ENCODE assay signal across 16 cellular contexts in the genomic region with DNA sequence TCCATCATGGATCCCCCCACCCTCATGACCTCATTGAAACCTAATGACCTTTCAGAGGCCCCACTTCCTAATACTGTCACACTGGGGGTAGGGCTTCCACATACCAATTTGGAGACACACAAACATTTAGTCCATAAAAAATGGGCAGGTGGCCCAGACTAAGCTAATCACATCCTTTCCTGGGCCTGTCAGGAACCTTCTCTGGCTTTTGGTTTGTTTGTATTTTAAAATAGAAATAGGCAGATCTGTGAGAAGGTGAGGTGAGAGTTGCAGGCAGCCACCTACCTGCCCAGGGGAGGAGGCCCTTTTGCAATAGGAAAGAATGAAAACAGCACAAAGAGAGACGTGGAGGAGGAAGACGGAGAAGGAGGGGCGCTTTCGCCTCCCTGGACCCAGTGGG.
A peak's percentile ranks its signal among the peaks of the same experiment; 100 is the strongest.
DNase-seq lines count a peak whose midpoint lies in the region; ATAC-seq and TF ChIP-seq lines count a peak whose summit lies in the region.
"Had no signal": no experiment of that assay in that cellular context is flagged by ENCODE, and none has a peak within 500 bp of the region (broad histone marks: within the 10 kb centered on the region; RNA-seq: fewer than 3 reads in every experiment).

No MANE protein-coding gene starts in this region.

- no TSS peak for BruUV-seq in PC-3 (replicated peaks; lab: Mats Ljungman, UMichigan)

- H3K9me2 ChIP-seq in PC-3 (replicated peaks; ENCODE audit: low read length) = no peaks in the 10 kb centered on the region
- H3K9me2 ChIP-seq in SK-N-SH = no peaks in the 10 kb centered on the region

- H3K36me3 ChIP-seq in PC-3 (ENCODE audit: low read depth, low read length) = no peaks in the 10 kb centered on the region
- H3K36me3 ChIP-seq in gastrocnemius medialis = no peaks in the 10 kb centered on the region
- no peaks in the 10 kb centered on the region for H3K36me3 ChIP-seq in SK-N-SH (replicated peaks in 1 of 2; ENCODE audit: control insufficient read depth in 1 of 2, insufficient read depth in 2 of 2, low read length in 1 of 2)
- H3K36me3 ChIP-seq: gastroesophageal sphincter, ovary, tibial nerve had no signal

- ATAC-seq in PC-3 = peak; percentile 66
- peak in 1 of 2 donors; percentile 3 for ATAC-seq in gastrocnemius medialis
- ATAC-seq in HG03095 (IDR thresholded peaks at IDR 0.05; ENCODE audit: unreplicated experiment) = no peak
- ATAC-seq: K562; naive thymus-derived CD4-positive, alpha-beta T cell had no signal

- TF ChIP-seq EP300 in SK-N-SH (IDR thresholded peaks at IDR 0.05; ENCODE audit: borderline replicate concordance in 1 of 2, low read depth in 1 of 2, low read length in 1 of 2) = no peak

- no peak for TF ChIP-seq POLR2A in gastrocnemius medialis (IDR thresholded peaks at IDR 0.05)

- H3K27ac ChIP-seq in PC-3 (ENCODE audit: low read length) (0 out of 2 replicates have a peak overlapping the region, but pooled peaks have one; percentile 5), gastrocnemius medialis (peak overlapping the region; percentile 78 to 86 (median 84)), SK-N-SH (ENCODE audit: low read depth in 2 of 2, low read length in 1 of 2) (peak overlapping the region in 1 of 2 experiments; percentile 81; a peak in 2 of 4 replicates)
- H3K27ac ChIP-seq: gastroesophageal sphincter, ovary, tibial nerve had no signal

- POLR2A ChIA-PET in PC-3 (lab: Charles Lee; ENCODE audit: unreplicated experiment) (interaction anchor here (0.6 kb wide), 1 partner anchor 60 kb away, joined by 8 read pairs; no protein-coding TSS in a partner anchor), SK-N-SH (lab: Yijun Ruan, JAX) (interaction anchor here (0.8 to 1.8 kb wide), 3 partner anchors 14 to 186 kb away, joined by 3 to 9 read pairs (median 3); no protein-coding TSS in a partner anchor)

- H2AFZ ChIP-seq in PC-3 (ENCODE audit: low read length) (no peak overlapping the region), SK-N-SH (ENCODE audit: low read depth) (no peak overlapping the region)

- H3K9me3 ChIP-seq in PC-3 (ENCODE audit: low read length) (no peaks in the 10 kb centered on the region), gastrocnemius medialis (no peaks in the 10 kb centered on the region), SK-N-SH (no peaks in the 10 kb centered on the region)
- H3K9me3 ChIP-seq: gastroesophageal sphincter, ovary, tibial nerve had no signal

- peak; percentile 8 for DNase-seq in EH (ENCODE audit: low read depth)
- peak; percentile 52 for DNase-seq in PC-3
- no peak for DNase-seq in glutamatergic neuron
- DNase-seq in gastrocnemius medialis = no peak
- DNase-seq in SK-N-SH = no peak
- no peak for DNase-seq in NCI-H2227 (lab: John Stamatoyannopoulos, UW; ENCODE audit: unreplicated experiment)
- no peak for DNase-seq in occipital lobe (lab: John Stamatoyannopoulos, UW)
- DNase-seq: activated naive CD4-positive, alpha-beta T cell treated with Interleukin-2 at 50 U/mL for 16 hours; activated T-cell treated with anti-CD3 and anti-CD28 coated beads, Interleukin-2, amount 50 U/mL, for 48 hours; naive thymus-derived CD4-positive, alpha-beta T cell; ovary; SHP77 treated with DMSO at 0.1 percent for 48 hours had no signal

- 85% methylated on average over 4 of the region's 4 CpGs for WGBS in SK-N-SH (ENCODE audit: low lambda C conversion rate)

- in situ Hi-C loops in gastrocnemius medialis (cut with MboI; ENCODE audit: low sequenced_read_pairs in 4 of 4) = no loop called here

- CTCF ChIA-PET in PC-3 (lab: Charles Lee) = interaction anchor here (0.5 kb wide), 1 partner anchor 280 kb away, joined by 3 read pairs; no protein-coding TSS in a partner anchor
- CTCF ChIA-PET in SK-N-SH (lab: Yijun Ruan, JAX) = interaction anchor here (0.9 to 2.3 kb wide), 5 partner anchors 13 to 266 kb away, joined by 3 to 9 read pairs (median 4); no protein-coding TSS in a partner anchor

- no peak overlapping the region for H3K4me3 ChIP-seq in PC-3 (ENCODE audit: low read length)
- no peak overlapping the region for H3K4me3 ChIP-seq in gastrocnemius medialis
- no peak overlapping the region for H3K4me3 ChIP-seq in SK-N-SH (ENCODE audit: low read depth in 2 of 2, low read length in 1 of 2)
- H3K4me3 ChIP-seq: gastroesophageal sphincter, K562, ovary, tibial nerve had no signal

- H3K36me3 Mint-ChIP-seq in glutamatergic neuron (ENCODE audit: unreplicated experiment) = no peaks in the 10 kb centered on the region
- H3K36me3 Mint-ChIP-seq: naive thymus-derived CD4-positive, alpha-beta T cell had no signal

- no peaks in the 10 kb centered on the region for H4K20me1 ChIP-seq in PC-3 (ENCODE audit: low read length)
- no peaks in the 10 kb centered on the region for H4K20me1 ChIP-seq in SK-N-SH (ENCODE audit: insufficient read depth)

- peak overlapping the region; percentile 70 for H3K27ac Mint-ChIP-seq in glutamatergic neuron (ENCODE audit: unreplicated experiment)
- H3K27ac Mint-ChIP-seq: naive thymus-derived CD4-positive, alpha-beta T cell had no signal

- TF ChIP-seq RAD21 in SK-N-SH (IDR thresholded peaks at IDR 0.05; ENCODE audit: low read length) = no peak

- intact Hi-C loops in PC-3 (cut with micrococcal nuclease) (no loop called here), gastrocnemius medialis (cut with DNase I; ENCODE audit: low total_unique reads) (loop anchor here (1.0 to 5.0 kb wide), 4 partner anchors 34 to 89 kb away; a partner anchor contains a TSS)

- no peaks in the 10 kb centered on the region for H3K27me3 ChIP-seq in PC-3 (ENCODE audit: low read length)
- H3K27me3 ChIP-seq in gastrocnemius medialis = no peaks in the 10 kb centered on the region
- no peaks in the 10 kb centered on the region for H3K27me3 ChIP-seq in SK-N-SH (ENCODE audit: insufficient read depth)
- H3K27me3 ChIP-seq: ovary, tibial nerve had no signal

- peaks cover 39% of the 10 kb centered on the region for H3K4me1 Mint-ChIP-seq in glutamatergic neuron (ENCODE audit: low read depth, unreplicated experiment)

- H3K27me3 Mint-ChIP-seq in glutamatergic neuron (ENCODE audit: unreplicated experiment) = peaks cover 5% of the 10 kb centered on the region

- H3K4me1 ChIP-seq in PC-3 (ENCODE audit: insufficient read depth, low read length) (peaks cover 16% of the 10 kb centered on the region), gastrocnemius medialis (peaks cover 16 to 19% of the 10 kb centered on the region in 2 donors), SK-N-SH (ENCODE audit: control insufficient read depth in 1 of 2, insufficient read depth in 2 of 2, low read depth in 1 of 2, low read length in 1 of 2) (peaks cover 0 to 38% of the 10 kb centered on the region in 2 experiments; a peak in 1 of 4 replicates)
- H3K4me1 ChIP-seq: tibial nerve had no signal

- TF ChIP-seq CTCF in PC-3 (conservative IDR thresholded peaks at IDR 0.05; ENCODE audit: low read depth, low read length) = no peak
- TF ChIP-seq CTCF in glutamatergic neuron (IDR thresholded peaks at IDR 0.05; ENCODE audit: partially characterized antibody, unreplicated experiment) = no peak
- TF ChIP-seq CTCF in gastrocnemius medialis (IDR thresholded peaks at IDR 0.05 in 4 of 5, conservative IDR thresholded peaks at IDR 0.05 in 1 of 5) = no peak
- no peak for TF ChIP-seq CTCF in SK-N-SH (IDR thresholded peaks at IDR 0.05)

- H3F3A ChIP-seq in PC-3 (ENCODE audit: low read length, unreplicated experiment) = no peaks in the 10 kb centered on the region
- no peaks in the 10 kb centered on the region for H3F3A ChIP-seq in SK-N-SH (replicated peaks; ENCODE audit: insufficient read depth)

- H3K4me2 ChIP-seq in PC-3 (ENCODE audit: low read length) (no peak overlapping the region), SK-N-SH (no peak overlapping the region)

- H3K9ac ChIP-seq in PC-3 (ENCODE audit: low read length) (no peak overlapping the region), SK-N-SH (no peak overlapping the region)

- H3K9me3 Mint-ChIP-seq in glutamatergic neuron (ENCODE audit: unreplicated experiment) = peaks cover 10% of the 10 kb centered on the region

- no peak overlapping the region for H3K4me3 Mint-ChIP-seq in glutamatergic neuron (ENCODE audit: unreplicated experiment)
- H3K4me3 Mint-ChIP-seq: naive thymus-derived CD4-positive, alpha-beta T cell had no signal

- H3K79me2 ChIP-seq in PC-3 (ENCODE audit: low read length) (no peaks in the 10 kb centered on the region), SK-N-SH (ENCODE audit: insufficient read depth) (no peaks in the 10 kb centered on the region)

TF ChIP-seq in SK-N-SH, 30 proteins besides CTCF, POLR2A, EP300 and RAD21 (continues in another document):
- TF ChIP-seq, protein P1, sequence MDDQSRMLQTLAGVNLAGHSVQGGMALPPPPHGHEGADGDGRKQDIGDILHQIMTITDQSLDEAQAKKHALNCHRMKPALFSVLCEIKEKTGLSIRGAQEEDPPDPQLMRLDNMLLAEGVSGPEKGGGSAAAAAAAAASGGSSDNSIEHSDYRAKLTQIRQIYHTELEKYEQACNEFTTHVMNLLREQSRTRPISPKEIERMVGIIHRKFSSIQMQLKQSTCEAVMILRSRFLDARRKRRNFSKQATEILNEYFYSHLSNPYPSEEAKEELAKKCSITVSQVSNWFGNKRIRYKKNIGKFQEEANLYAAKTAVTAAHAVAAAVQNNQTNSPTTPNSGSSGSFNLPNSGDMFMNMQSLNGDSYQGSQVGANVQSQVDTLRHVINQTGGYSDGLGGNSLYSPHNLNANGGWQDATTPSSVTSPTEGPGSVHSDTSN (IDR thresholded peaks at IDR 0.05) = no peak
- no peak for TF ChIP-seq TCF12 (IDR thresholded peaks at IDR 0.05)
- TF ChIP-seq RCOR1 (IDR thresholded peaks at IDR 0.05; ENCODE audit: low read length) = no peak
- no peak for TF ChIP-seq SMC3 (IDR thresholded peaks at IDR 0.05; ENCODE audit: low read depth, low read length)
- no peak for TF ChIP-seq RFX5 (IDR thresholded peaks at IDR 0.05; ENCODE audit: low read length)
- no peak for TF ChIP-seq JUND (IDR thresholded peaks at IDR 0.05)
- TF ChIP-seq RXRA (IDR thresholded peaks at IDR 0.05; ENCODE audit: borderline replicate concordance, low read depth) = no peak
- TF ChIP-seq, protein P2, sequence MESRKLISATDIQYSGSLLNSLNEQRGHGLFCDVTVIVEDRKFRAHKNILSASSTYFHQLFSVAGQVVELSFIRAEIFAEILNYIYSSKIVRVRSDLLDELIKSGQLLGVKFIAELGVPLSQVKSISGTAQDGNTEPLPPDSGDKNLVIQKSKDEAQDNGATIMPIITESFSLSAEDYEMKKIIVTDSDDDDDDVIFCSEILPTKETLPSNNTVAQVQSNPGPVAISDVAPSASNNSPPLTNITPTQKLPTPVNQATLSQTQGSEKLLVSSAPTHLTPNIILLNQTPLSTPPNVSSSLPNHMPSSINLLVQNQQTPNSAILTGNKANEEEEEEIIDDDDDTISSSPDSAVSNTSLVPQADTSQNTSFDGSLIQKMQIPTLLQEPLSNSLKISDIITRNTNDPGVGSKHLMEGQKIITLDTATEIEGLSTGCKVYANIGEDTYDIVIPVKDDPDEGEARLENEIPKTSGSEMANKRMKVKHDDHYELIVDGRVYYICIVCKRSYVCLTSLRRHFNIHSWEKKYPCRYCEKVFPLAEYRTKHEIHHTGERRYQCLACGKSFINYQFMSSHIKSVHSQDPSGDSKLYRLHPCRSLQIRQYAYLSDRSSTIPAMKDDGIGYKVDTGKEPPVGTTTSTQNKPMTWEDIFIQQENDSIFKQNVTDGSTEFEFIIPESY (IDR thresholded peaks at IDR 0.05; ENCODE audit: borderline replicate concordance, low read depth) = no peak
- TF ChIP-seq FOSL2 (IDR thresholded peaks at IDR 0.05; ENCODE audit: borderline replicate concordance, low read depth) = no peak
- TF ChIP-seq GABPA (IDR thresholded peaks at IDR 0.05; ENCODE audit: low read depth) = no peak

Comparison
In these comparisons a context has a peak if more than half of its experiments do, and no peak if none do; other contexts are left out.
1. DNase-seq: peak in EH (single experiment) and PC-3 (single experiment); none in glutamatergic neuron (single experiment), gastrocnemius medialis (0 of 2), SK-N-SH (single experiment), NCI-H2227 (single experiment) and occipital lobe (single experiment).